ENCODE assay signal across 1 cellular context in genomic region chr2:136131961-136132839, GRCh38.
TF ChIP-seq lines count a peak whose summit lies in the region.

No MANE protein-coding gene starts in this region.

TF ChIP-seq in GM23338, 12 proteins besides CTCF, POLR2A, EP300 and RAD21 (continued from another document):
- TF ChIP-seq ZNF462 (CRISPR knock-in tag; IDR thresholded peaks at IDR 0.05) = no peak
- TF ChIP-seq ZNF331 (CRISPR knock-in tag; IDR thresholded peaks at IDR 0.05; ENCODE audit: low read depth) = no peak
- no peak for TF ChIP-seq EZH2phosphoT487 (IDR thresholded peaks at IDR 0.05; ENCODE audit: unreplicated experiment)
- TF ChIP-seq JUNB (IDR thresholded peaks at IDR 0.05; ENCODE audit: unreplicated experiment) = no peak
- no peak for TF ChIP-seq NANOG (IDR thresholded peaks at IDR 0.05; ENCODE audit: borderline replicate concordance)
- no peak for TF ChIP-seq STAT1 (IDR thresholded peaks at IDR 0.05; ENCODE audit: unreplicated experiment)
TF ChIP-seq in GM23338: peak in this region for 0.
